ENCODE assay signal across 28 cellular contexts in genomic region chr5:2948875-2949274, GRCh38.
"Had no signal": no experiment of that assay in that cellular context is flagged by ENCODE, and none has a peak within 500 bp of the region (broad histone marks: within the 10 kb centered on the region; RNA-seq: fewer than 3 reads in every experiment).

No MANE protein-coding gene starts in this region.

- DNase-seq: hypothalamus; immature natural killer cell; kidney; left colon; left lung; lower lobe of right lung; midbrain; mucosa of descending colon; naive thymus-derived CD4-positive, alpha-beta T cell; nucleus accumbens; pancreas; retina; right cardiac atrium; stimulated activated CD4-positive, alpha-beta T cell treated with anti-CD3 and anti-CD28 coated beads, Interleukin-12 subunit alpha, Interleukin-12 subunit beta, amount 100 ng/mL, for 4 hours; stimulated activated CD4-positive, alpha-beta T cell treated with anti-CD3 and anti-CD28 coated beads, Interleukin-15, amount 100 ng/mL, for 24 hours; stimulated activated CD4-positive, alpha-beta T cell treated with anti-CD3 and anti-CD28 coated beads, Interleukin-2, amount 100 ng/mL, for 24 hours; stimulated activated CD4-positive, alpha-beta T cell treated with anti-CD3 and anti-CD28 coated beads, Interleukin-4, amount 100 ng/mL, for 1 hour; stimulated activated naive B cell treated with anti-CD40 and anti-IgM and Interleukin-4, amounts not matched to agents 10 μg/mL and 1 μg/mL and 100 μg/mL, for 72 hours; stimulated activated naive CD8-positive, alpha-beta T cell treated with anti-CD3 and anti-CD28 coated beads, Interleukin-15, Interleukin-2, amounts not matched to agents 100 U/mL and 50 U/mL, for 24 hours; stomach; testis; thyroid gland; transverse colon; upper lobe of right lung had no signal

- H3K4me1 ChIP-seq: left lung, lower lobe of right lung, pancreas, prostate gland, stomach, testis, thyroid gland, transverse colon, upper lobe of right lung had no signal

- H3K27ac Mint-ChIP-seq: immature natural killer cell; naive thymus-derived CD4-positive, alpha-beta T cell; natural killer cell treated with Interleukin-12 subunit alpha and Interleukin-12 subunit beta and Interleukin-15 and Interleukin-18, amount 100 ng/mL, for 72 hours; stimulated activated naive B cell treated with anti-CD40 and anti-IgM and Interleukin-4, amounts not matched to agents 10 μg/mL and 1 μg/mL and 100 μg/mL, for 72 hours had no signal

- H3K4me3 ChIP-seq: left lung, lower lobe of right lung, mucosa of descending colon, pancreas, prostate gland, skin epidermis, stomach, testis, thyroid gland, transverse colon, upper lobe of right lung had no signal

- H3K36me3 ChIP-seq: left lung, lower lobe of right lung, pancreas, prostate gland, stomach, thyroid gland, transverse colon, upper lobe of right lung had no signal

- H3K36me3 Mint-ChIP-seq: immature natural killer cell; naive thymus-derived CD4-positive, alpha-beta T cell; natural killer cell treated with Interleukin-12 subunit alpha and Interleukin-12 subunit beta and Interleukin-15 and Interleukin-18, amount 100 ng/mL, for 72 hours; stimulated activated naive B cell treated with anti-CD40 and anti-IgM and Interleukin-4, amounts not matched to agents 10 μg/mL and 1 μg/mL and 100 μg/mL, for 72 hours had no signal

- H3K27ac ChIP-seq: left lung, lower lobe of right lung, pancreas, prostate gland, skin epidermis, stomach, testis, thyroid gland, transverse colon, upper lobe of right lung had no signal

- ATAC-seq: left colon; left lung; lower lobe of right lung; mucosa of descending colon; naive thymus-derived CD4-positive, alpha-beta T cell; natural killer cell treated with Interleukin-12 subunit alpha and Interleukin-12 subunit beta and Interleukin-15 and Interleukin-18, amount 100 ng/mL, for 72 hours; pancreas; right cardiac atrium; sciatic nerve; stimulated activated naive B cell treated with anti-CD40 and anti-IgM and Interleukin-4, amounts not matched to agents 10 μg/mL and 1 μg/mL and 100 μg/mL, for 72 hours; stimulated activated naive CD8-positive, alpha-beta T cell treated with anti-CD3 and anti-CD28 coated beads, Interleukin-15, Interleukin-2, amounts not matched to agents 100 U/mL and 50 U/mL, for 24 hours; upper lobe of right lung had no signal

- H3K27me3 ChIP-seq: left lung, pancreas, stomach, testis, thyroid gland, transverse colon, upper lobe of right lung had no signal
